Comparison of ENCODE assay signal across 16 cellular contexts in genomic region chr6:29745386-29745785, GRCh38. TPM values are rescaled to one million over a fixed set of nuclear protein-coding genes. Genes with fewer than 3 reads are reported as not detected.
DNase-seq lines count a peak whose midpoint lies in the region; TF ChIP-seq lines count a peak whose summit lies in the region.
"Had no signal": no experiment of that assay in that cellular context is flagged by ENCODE, and none has a peak within 500 bp of the region (broad histone marks: within the 10 kb centered on the region; RNA-seq: fewer than 3 reads in every experiment).

No MANE protein-coding gene starts in this region.

- peaks cover 9 to 12% of the 10 kb centered on the region in 2 experiments for H3K4me1 ChIP-seq in trophoblast cell (ENCODE audit: control insufficient read depth in 1 of 2, insufficient read depth in 2 of 2, low read length in 2 of 2)
- H3K4me1 ChIP-seq: A549 had no signal

- peaks cover 21% of the 10 kb centered on the region for H3K27me3 Mint-ChIP-seq in endothelial cell (ENCODE audit: unreplicated experiment)
- no peaks in the 10 kb centered on the region for H3K27me3 Mint-ChIP-seq in activated T-helper 2 cell treated with anti-CD3 and anti-CD28 coated beads, Interferon-gamma antibody, Interleukin-2, Interleukin-4, amounts not matched to agents 10 μg/mL and 5 μg/mL and 100 μg/mL, durations not matched to agents 14 hours and 24 hours and 36 hours (ENCODE audit: low read depth)

- H4K91ac ChIP-seq in trophoblast cell (ENCODE audit: low read depth, low read length), result no peak overlapping the region

- intact Hi-C loops in activated T-helper 2 cell treated with anti-CD3 and anti-CD28 coated beads, Interferon-gamma antibody, Interleukin-2, Interleukin-4, amounts not matched to agents 10 μg/mL and 5 μg/mL and 100 μg/mL, durations not matched to agents 14 hours and 24 hours and 36 hours (cut with micrococcal nuclease), result no loop called here

- H3K27ac Mint-ChIP-seq in endothelial cell (ENCODE audit: unreplicated experiment), result peak overlapping the region; percentile 59
- H3K27ac Mint-ChIP-seq in activated T-helper 2 cell treated with anti-CD3 and anti-CD28 coated beads, Interferon-gamma antibody, Interleukin-2, Interleukin-4, amounts not matched to agents 10 μg/mL and 5 μg/mL and 100 μg/mL, durations not matched to agents 14 hours and 24 hours and 36 hours, result no peak overlapping the region
- H3K27ac Mint-ChIP-seq: CD8-positive, alpha-beta T cell had no signal

- no peak overlapping the region for H2BK12ac ChIP-seq in trophoblast cell (ENCODE audit: low read length)

- peak overlapping the region; percentile 13 for H3K9ac ChIP-seq in trophoblast cell (ENCODE audit: low read length)
- H3K9ac ChIP-seq: BLaER1 had no signal

- H4K8ac ChIP-seq in trophoblast cell (ENCODE audit: low read depth, low read length), result no peak overlapping the region

- H3K18ac ChIP-seq in trophoblast cell (ENCODE audit: low read length), result no peak overlapping the region

- H3K79me2 ChIP-seq in trophoblast cell (ENCODE audit: control insufficient read depth, insufficient read depth, low read length, poor library complexity), result no peaks in the 10 kb centered on the region

- no peak overlapping the region for H2BK5ac ChIP-seq in trophoblast cell (ENCODE audit: low read depth, low read length, poor library complexity)

- peak; percentile 50 for DNase-seq in activated effector memory CD4-positive, alpha-beta T cell treated with anti-CD3 and anti-CD28 coated beads, Interleukin-2, amount 50 U/mL, for 16 hours
- no peak for DNase-seq in activated effector memory CD4-positive, alpha-beta T cell treated with Interleukin-2 at 50 U/mL for 16 hours
- DNase-seq in endothelial cell (ENCODE audit: low spot score), result no peak
- no peak for DNase-seq in trophoblast cell
- no peak for DNase-seq in activated T-helper 2 cell treated with anti-CD3 and anti-CD28 coated beads, Interferon-gamma antibody, Interleukin-2, Interleukin-4, amounts not matched to agents 10 μg/mL and 5 μg/mL and 100 μg/mL, durations not matched to agents 14 hours and 24 hours and 36 hours (ENCODE audit: low spot score)
- DNase-seq in AG20443 (ENCODE audit: low spot score), result no peak
- DNase-seq in NCI-H82 (lab: John Stamatoyannopoulos, UW), result no peak
- DNase-seq: Calu3; CD8-positive, alpha-beta T cell; DMS79 treated with DMSO at 0.1 percent for 48 hours; H9 had no signal

- no peak overlapping the region for H3K27ac ChIP-seq in trophoblast cell (ENCODE audit: low read depth, low read length)
- H3K27ac ChIP-seq: 22Rv1, A549, BLaER1, HL-60 had no signal

- H3K36me3 ChIP-seq in trophoblast cell (ENCODE audit: control insufficient read depth in 1 of 2, insufficient read depth in 2 of 2, low read length in 2 of 2), result no peaks in the 10 kb centered on the region
- H3K36me3 ChIP-seq: BLaER1 had no signal

- peaks cover 2% of the 10 kb centered on the region for H3K79me1 ChIP-seq in trophoblast cell (ENCODE audit: low read length)

- peaks cover 16% of the 10 kb centered on the region for H3K27me3 ChIP-seq in trophoblast cell (ENCODE audit: insufficient read depth, low read length)

- no peak overlapping the region for H3K14ac ChIP-seq in trophoblast cell (ENCODE audit: low read length)

- no peak overlapping the region for H3K4me2 ChIP-seq in trophoblast cell (ENCODE audit: low read length)
- H3K4me2 ChIP-seq: A549, BLaER1 had no signal

- H4K12ac ChIP-seq in trophoblast cell (ENCODE audit: low read depth, low read length), result no peak overlapping the region

- H3K9me3 Mint-ChIP-seq in endothelial cell (ENCODE audit: unreplicated experiment), result no peaks in the 10 kb centered on the region
- H3K9me3 Mint-ChIP-seq in activated T-helper 2 cell treated with anti-CD3 and anti-CD28 coated beads, Interferon-gamma antibody, Interleukin-2, Interleukin-4, amounts not matched to agents 10 μg/mL and 5 μg/mL and 100 μg/mL, durations not matched to agents 14 hours and 24 hours and 36 hours, result no peaks in the 10 kb centered on the region
- H3K9me3 Mint-ChIP-seq: CD8-positive, alpha-beta T cell had no signal

- no peak for TF ChIP-seq CTCF in endothelial cell (IDR thresholded peaks at IDR 0.05; ENCODE audit: unreplicated experiment)

- peaks cover 21% of the 10 kb centered on the region for H3K4me1 Mint-ChIP-seq in endothelial cell (ENCODE audit: unreplicated experiment)
- peaks cover 26% of the 10 kb centered on the region for H3K4me1 Mint-ChIP-seq in activated T-helper 2 cell treated with anti-CD3 and anti-CD28 coated beads, Interferon-gamma antibody, Interleukin-2, Interleukin-4, amounts not matched to agents 10 μg/mL and 5 μg/mL and 100 μg/mL, durations not matched to agents 14 hours and 24 hours and 36 hours (ENCODE audit: low read depth)

- H3K23ac ChIP-seq in trophoblast cell (ENCODE audit: low read length), result no peak overlapping the region

- no peak overlapping the region for H2BK120ac ChIP-seq in trophoblast cell (ENCODE audit: insufficient read depth, low read length, poor library complexity)

- peak overlapping the region; percentile 60 for H3K4me3 Mint-ChIP-seq in endothelial cell (ENCODE audit: unreplicated experiment)
- H3K4me3 Mint-ChIP-seq in activated T-helper 2 cell treated with anti-CD3 and anti-CD28 coated beads, Interferon-gamma antibody, Interleukin-2, Interleukin-4, amounts not matched to agents 10 μg/mL and 5 μg/mL and 100 μg/mL, durations not matched to agents 14 hours and 24 hours and 36 hours (ENCODE audit: low read depth), result no peak overlapping the region
- H3K4me3 Mint-ChIP-seq: CD8-positive, alpha-beta T cell; H9 had no signal

- peaks cover 3% of the 10 kb centered on the region for H3K36me3 Mint-ChIP-seq in endothelial cell (ENCODE audit: low read depth, unreplicated experiment)
- peaks cover 4% of the 10 kb centered on the region for H3K36me3 Mint-ChIP-seq in activated T-helper 2 cell treated with anti-CD3 and anti-CD28 coated beads, Interferon-gamma antibody, Interleukin-2, Interleukin-4, amounts not matched to agents 10 μg/mL and 5 μg/mL and 100 μg/mL, durations not matched to agents 14 hours and 24 hours and 36 hours (ENCODE audit: low read depth)

- peaks cover 3% of the 10 kb centered on the region for H3K9me3 ChIP-seq in trophoblast cell (ENCODE audit: insufficient read depth, low read depth, low read length)
- H3K9me3 ChIP-seq: A549, BLaER1 had no signal

- no peak overlapping the region for H2AK5ac ChIP-seq in trophoblast cell (ENCODE audit: low read length)

- H3K4ac ChIP-seq in trophoblast cell (ENCODE audit: low read depth, low read length), result no peak overlapping the region

- no CpG with 5 or more reads among the region's 3 CpGs for WGBS in trophoblast cell (ENCODE audit: extremely low coverage, insufficient coverage, insufficient read length)

- H2AFZ ChIP-seq in trophoblast cell (ENCODE audit: insufficient read depth, low read length, poor library complexity), result no peak overlapping the region

- H3K4me3 ChIP-seq in trophoblast cell (ENCODE audit: low read depth, low read length), result no peak overlapping the region
- H3K4me3 ChIP-seq: A549, BLaER1, GM12878 had no signal

RNA-seq across cellular contexts. Expression of gene HLA-F, which starts 22.2 kb away (rescaled TPM):
- 5.1 TPM for total RNA-seq in endothelial cell (ENCODE audit: unreplicated experiment)
- 0.15 and 0.29 TPM in 2 replicates for polyA plus RNA-seq in trophoblast cell (2013)
- 266 and 278 TPM in 2 replicates for total RNA-seq in activated T-helper 2 cell treated with anti-CD3 and anti-CD28 coated beads, Interferon-gamma antibody, Interleukin-2, Interleukin-4, amounts not matched to agents 10 μg/mL and 5 μg/mL and 100 μg/mL, durations not matched to agents 14 hours and 24 hours and 36 hours

Comparison
In these comparisons a context has a peak if more than half of its experiments do, and no peak if none do; other contexts are left out.
1. RNA of gene HLA-F, which starts 22.2 kb away (total RNA-seq): 266 to 278 TPM in activated T-helper 2 cell treated with anti-CD3 and anti-CD28 coated beads, Interferon-gamma antibody, Interleukin-2, Interleukin-4, amounts not matched to agents 10 μg/mL and 5 μg/mL and 100 μg/mL, durations not matched to agents 14 hours and 24 hours and 36 hours; 5.1 TPM in endothelial cell (single experiment); every median in the first group is over 10 times any median in the second.